ENCODE assay signal across 11 cellular contexts in genomic region chr5:6733411-6734242, GRCh38. TPM values are rescaled to one million over a fixed set of nuclear protein-coding genes. Genes with fewer than 3 reads are reported as not detected.
A peak's percentile ranks its signal among the peaks of the same experiment; 100 is the strongest.
DNase-seq lines count a peak whose midpoint lies in the region; ATAC-seq, FAIRE-seq and TF ChIP-seq lines count a peak whose summit lies in the region.
"Had no signal": no experiment of that assay in that cellular context is flagged by ENCODE, and none has a peak within 500 bp of the region (broad histone marks: within the 10 kb centered on the region; RNA-seq: fewer than 3 reads in every experiment).

No MANE protein-coding gene starts in this region.

- no peak overlapping the region for H3K4me3 Mint-ChIP-seq in activated naive CD4-positive, alpha-beta T cell treated with anti-CD3 and anti-CD28 coated beads, Interleukin-2, amount 50 U/mL, for 24 hours
- no peak overlapping the region for H3K4me3 Mint-ChIP-seq in astrocyte (ENCODE audit: unreplicated experiment)

- FAIRE-seq in astrocyte (lab: Jason Lieb, UNC): no peak

- peaks cover 36% of the 10 kb centered on the region for H3K4me1 ChIP-seq in astrocyte (ENCODE audit: insufficient read depth, low read length)
- peaks cover 40 to 68% of the 10 kb centered on the region in 2 donors for H3K4me1 ChIP-seq in thoracic aorta (ENCODE audit: control insufficient read depth in 1 of 2, low read depth in 2 of 2)
- H3K4me1 ChIP-seq in hepatocyte (ENCODE audit: insufficient read depth): peaks cover 17% of the 10 kb centered on the region

- no peak overlapping the region for H2AFZ ChIP-seq in astrocyte (ENCODE audit: low read depth, low read length)
- H2AFZ ChIP-seq in hepatocyte: no peak overlapping the region

- 80% methylated on average over 21 of the region's 21 CpGs for WGBS in hepatocyte (ENCODE audit: low lambda C conversion rate, missing lambda C conversion rate)

- peaks cover 3% of the 10 kb centered on the region for H3K36me3 Mint-ChIP-seq in activated naive CD4-positive, alpha-beta T cell treated with anti-CD3 and anti-CD28 coated beads, Interleukin-2, amount 50 U/mL, for 24 hours
- peaks cover 6% of the 10 kb centered on the region for H3K36me3 Mint-ChIP-seq in astrocyte (ENCODE audit: low read depth, unreplicated experiment)

- H3K9me3 Mint-ChIP-seq in activated naive CD4-positive, alpha-beta T cell treated with anti-CD3 and anti-CD28 coated beads, Interleukin-2, amount 50 U/mL, for 24 hours: no peaks in the 10 kb centered on the region
- H3K9me3 Mint-ChIP-seq in astrocyte (ENCODE audit: unreplicated experiment): no peaks in the 10 kb centered on the region

- DNase-seq in activated naive CD4-positive, alpha-beta T cell treated with anti-CD3 and anti-CD28 coated beads, Interleukin-2, amount 50 U/mL, for 16 hours: no peak
- DNase-seq in astrocyte (ENCODE audit: low read depth): peak; percentile 90
- peak; percentile 77 for DNase-seq in kidney glomerular epithelial cell (lab: John Stamatoyannopoulos, UW)
- no peak for DNase-seq in thoracic aorta (ENCODE audit: low spot score)
- no peak for DNase-seq in NCI-H2029 (lab: John Stamatoyannopoulos, UW)
- DNase-seq in hepatocyte (ENCODE audit: low spot score): no peak
- DNase-seq: transverse colon had no signal

- no peaks in the 10 kb centered on the region for H3K27me3 Mint-ChIP-seq in activated naive CD4-positive, alpha-beta T cell treated with anti-CD3 and anti-CD28 coated beads, Interleukin-2, amount 50 U/mL, for 24 hours
- H3K27me3 Mint-ChIP-seq in astrocyte (ENCODE audit: low read depth, unreplicated experiment): no peaks in the 10 kb centered on the region

- peak overlapping the region; percentile 76 for H3K9ac ChIP-seq in astrocyte (ENCODE audit: low read length)

- peak overlapping the region; percentile 33 for H3K27ac Mint-ChIP-seq in activated naive CD4-positive, alpha-beta T cell treated with anti-CD3 and anti-CD28 coated beads, Interleukin-2, amount 50 U/mL, for 24 hours
- H3K27ac Mint-ChIP-seq in astrocyte (ENCODE audit: unreplicated experiment): peak overlapping the region; percentile 94

- H3K79me2 ChIP-seq in astrocyte (ENCODE audit: insufficient read depth, low read length): peaks cover 93% of the 10 kb centered on the region
- peaks cover 98% of the 10 kb centered on the region for H3K79me2 ChIP-seq in hepatocyte

- H3K4me2 ChIP-seq in astrocyte (ENCODE audit: low read length): peak overlapping the region; percentile 84
- H3K4me2 ChIP-seq in hepatocyte: no peak overlapping the region

- ATAC-seq in thoracic aorta (ENCODE audit: insufficient number of reproducible peaks, low FRiP score, low read depth) (no peak), HG02870 (IDR thresholded peaks at IDR 0.05; ENCODE audit: unreplicated experiment) (no peak)

- no peaks in the 10 kb centered on the region for H3K9me2 ChIP-seq in hepatocyte (replicated peaks; ENCODE audit: insufficient read depth)

- H4K20me1 ChIP-seq in astrocyte (ENCODE audit: insufficient read depth, low read length) (peaks cover 87% of the 10 kb centered on the region), hepatocyte (ENCODE audit: insufficient read depth, poor library complexity, severe bottlenecking) (peaks cover 86% of the 10 kb centered on the region)

- H3K36me3 ChIP-seq in astrocyte (ENCODE audit: insufficient read depth, low read length) (peaks cover 3% of the 10 kb centered on the region), thoracic aorta (peaks cover 3% of the 10 kb centered on the region), hepatocyte (replicated peaks; ENCODE audit: insufficient read depth, low read depth) (no peaks in the 10 kb centered on the region)
- H3K36me3 ChIP-seq: cardiac muscle cell had no signal

- H3K27me3 ChIP-seq in astrocyte (ENCODE audit: insufficient read depth, low read length) (no peaks in the 10 kb centered on the region), thoracic aorta (replicated peaks; ENCODE audit: insufficient read depth) (no peaks in the 10 kb centered on the region), hepatocyte (no peaks in the 10 kb centered on the region)
- H3K27me3 ChIP-seq: cardiac muscle cell, transverse colon had no signal

- peak overlapping the region; percentile 37 for H3K4me3 ChIP-seq in astrocyte (ENCODE audit: insufficient read depth, low read depth, low read length)
- H3K4me3 ChIP-seq in thoracic aorta: peak overlapping the region; percentile 52
- no peak overlapping the region for H3K4me3 ChIP-seq in hepatocyte
- H3K4me3 ChIP-seq: cardiac muscle cell, transverse colon had no signal

- H3K9me3 ChIP-seq in astrocyte (ENCODE audit: insufficient read depth, low read depth, low read length): no peaks in the 10 kb centered on the region
- H3K9me3 ChIP-seq in thoracic aorta: no peaks in the 10 kb centered on the region
- no peaks in the 10 kb centered on the region for H3K9me3 ChIP-seq in hepatocyte (ENCODE audit: low read depth)
- H3K9me3 ChIP-seq: transverse colon had no signal

- H3K4me1 Mint-ChIP-seq in activated naive CD4-positive, alpha-beta T cell treated with anti-CD3 and anti-CD28 coated beads, Interleukin-2, amount 50 U/mL, for 24 hours: peaks cover 78% of the 10 kb centered on the region
- H3K4me1 Mint-ChIP-seq in astrocyte (ENCODE audit: low read depth, unreplicated experiment): peaks cover 68% of the 10 kb centered on the region

- H3K27ac ChIP-seq in astrocyte (ENCODE audit: low read depth, low read length): peak overlapping the region; percentile 91
- peak overlapping the region; percentile 57 to 82 for H3K27ac ChIP-seq in thoracic aorta
- no peak overlapping the region for H3K27ac ChIP-seq in hepatocyte
- H3K27ac ChIP-seq: C4-2B, cardiac muscle cell had no signal

- TF ChIP-seq CTCF in astrocyte (IDR thresholded peaks at IDR 0.05; ENCODE audit: insufficient read depth, low read depth, low read length): no peak
- TF ChIP-seq CTCF in thoracic aorta (IDR thresholded peaks at IDR 0.05): no peak
- TF ChIP-seq CTCF in hepatocyte (IDR thresholded peaks at IDR 0.05; ENCODE audit: poor library complexity): no peak

RNA-seq across cellular contexts. Expression of gene TENT4A, which starts 20.4 kb away (rescaled TPM):
- total RNA-seq in astrocyte (16.8 and 18.8 TPM in 2 replicates), thoracic aorta (10 to 100 TPM; 34.5 to 47.6 TPM), hepatocyte (8.7 and 14.1 TPM in 2 replicates)
- 6.8 and 7.3 TPM in 2 replicates for polyA plus RNA-seq in hepatocyte

Comparison
In these comparisons a context has a peak if more than half of its experiments do, and no peak if none do; other contexts are left out.
1. DNase-seq: peak in astrocyte (single experiment) and kidney glomerular epithelial cell (single experiment); none in activated naive CD4-positive, alpha-beta T cell treated with anti-CD3 and anti-CD28 coated beads, Interleukin-2, amount 50 U/mL, for 16 hours (single experiment), thoracic aorta (single experiment), NCI-H2029 (single experiment) and hepatocyte (single experiment).